ENCODE assay signal across 4 cellular contexts in the genomic region with DNA sequence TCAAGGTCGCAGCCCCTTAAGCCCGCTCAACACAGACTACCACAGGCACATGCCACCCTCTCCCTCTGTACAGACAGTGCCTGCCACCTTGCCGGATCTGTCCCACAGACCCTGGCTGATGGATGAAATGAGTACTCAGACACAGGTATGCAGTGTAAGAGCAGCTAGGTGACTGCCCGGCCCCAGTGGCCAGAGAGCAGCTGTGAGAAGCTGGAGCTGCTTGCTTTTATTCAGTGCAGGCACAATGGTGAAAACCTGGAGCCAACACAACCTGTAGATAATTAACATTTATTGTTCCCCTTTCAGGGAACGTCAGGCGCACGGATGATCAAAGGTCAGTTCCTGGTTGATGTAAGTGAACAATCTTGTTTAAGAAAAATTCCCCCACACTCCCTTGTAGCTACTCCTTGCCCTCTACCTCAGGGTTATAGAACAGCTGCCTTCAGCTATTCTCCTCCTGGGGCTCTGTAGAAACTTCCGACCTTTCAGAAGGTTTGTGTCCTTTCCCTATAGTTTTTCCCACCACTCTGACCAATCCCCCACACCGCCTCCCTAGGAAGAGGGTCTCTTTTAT. TPM values are rescaled to one million over a fixed set of nuclear protein-coding genes. Genes with fewer than 3 reads are reported as not detected.
"Had no signal": no experiment of that assay in that cellular context is flagged by ENCODE, and none has a peak within 500 bp of the region (broad histone marks: within the 10 kb centered on the region; RNA-seq: fewer than 3 reads in every experiment).

No MANE protein-coding gene starts in this region.

RNA-seq across cellular contexts. Expression of gene RAB6D, which starts 4.6 kb away (rescaled TPM):
- total RNA-seq: IMR-90, M059J, SK-MEL-5 had no signal
- polyA plus RNA-seq: IMR-90, SK-N-SH had no signal
